Comparison of ENCODE assay signal across 8 cellular contexts in the genomic region with DNA sequence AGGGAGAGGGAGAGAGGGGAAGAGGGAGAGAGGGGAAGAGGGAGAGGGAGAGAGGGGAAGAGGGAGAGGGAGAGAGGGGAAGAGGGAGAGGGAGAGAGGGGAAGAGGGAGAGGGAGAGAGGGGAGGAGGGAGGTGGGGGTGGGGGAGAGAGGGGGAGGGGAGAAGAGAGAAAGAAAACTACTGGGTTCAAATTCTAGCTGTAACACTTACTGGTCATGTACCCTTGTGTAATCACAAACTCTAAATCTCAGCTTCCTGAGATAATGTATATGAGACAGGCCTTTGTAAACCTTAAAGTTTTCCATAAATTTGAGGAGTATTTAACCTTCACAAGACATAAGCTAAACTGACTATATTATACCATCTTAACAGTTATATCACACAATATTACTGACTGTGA.
"Had no signal": no experiment of that assay in that cellular context is flagged by ENCODE, and none has a peak within 500 bp of the region (broad histone marks: within the 10 kb centered on the region; RNA-seq: fewer than 3 reads in every experiment).

No MANE protein-coding gene starts in this region.

- H3K4me1 ChIP-seq: HAP-1 had no signal

- H3K9ac ChIP-seq: GM23248 had no signal

- H2AFZ ChIP-seq: GM23248 had no signal

- DNase-seq: GM23248, GOT3, H7, HFFc6, KG1 had no signal

- H3K36me3 ChIP-seq: HAP-1 had no signal

- H3K9me3 ChIP-seq: HAP-1 had no signal

- ATAC-seq: HCT116 had no signal

- H3K27ac ChIP-seq: GM23248, HL-60 had no signal

- H3K4me3 ChIP-seq: GM23248, HAP-1 had no signal
